ENCODE assay signal across 8 cellular contexts in the genomic region with DNA sequence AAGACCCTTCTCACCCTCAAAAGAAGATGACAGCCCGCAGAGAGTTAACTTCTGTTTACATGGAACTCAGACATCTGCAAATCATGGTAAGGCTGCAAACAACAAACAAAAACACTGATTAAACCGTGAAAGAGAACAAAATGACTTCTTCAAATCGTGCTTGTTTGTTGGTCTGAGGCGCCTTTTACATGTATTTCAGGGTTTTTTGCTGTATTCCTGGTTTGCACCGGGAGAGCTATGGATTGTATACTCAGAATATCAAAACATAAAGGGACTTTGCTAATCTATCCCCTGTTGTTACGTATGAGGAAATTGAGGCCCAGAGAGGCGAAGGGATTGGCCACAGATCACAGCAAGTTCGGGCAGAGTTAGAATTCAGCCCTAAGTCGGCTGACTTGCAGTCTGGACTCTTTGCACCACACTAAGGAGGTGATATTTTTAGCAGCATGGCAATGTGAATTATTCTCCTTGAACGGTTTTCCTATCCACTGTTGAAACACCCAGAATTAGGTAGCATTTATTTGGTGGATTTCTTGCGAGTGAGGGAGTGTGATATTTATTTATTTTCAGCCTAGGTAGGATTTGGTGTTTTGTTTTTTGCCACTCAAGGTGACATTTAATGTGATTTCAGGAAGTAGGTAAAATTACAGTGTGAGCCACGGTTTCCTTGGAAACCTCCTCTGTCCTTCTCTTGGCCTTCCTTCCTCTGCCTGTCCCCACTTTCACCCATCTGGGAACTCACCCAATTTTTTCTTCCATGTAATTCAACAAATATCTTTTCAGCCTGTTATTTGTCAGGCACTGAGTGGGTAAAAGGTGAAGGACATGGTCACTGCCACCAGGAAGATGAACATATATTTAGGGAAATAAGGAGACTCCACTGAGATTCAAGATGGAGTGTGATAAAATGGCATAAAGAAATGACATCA. TPM values are rescaled to one million over a fixed set of nuclear protein-coding genes. Genes with fewer than 3 reads are reported as not detected.
A peak's percentile ranks its signal among the peaks of the same experiment; 100 is the strongest.
DNase-seq lines count a peak whose midpoint lies in the region; ATAC-seq and TF ChIP-seq lines count a peak whose summit lies in the region.

No MANE protein-coding gene starts in this region.

- peak overlapping the region; percentile 94 for H3K27ac Mint-ChIP-seq in activated CD4-positive, alpha-beta memory T cell treated with anti-CD3 and anti-CD28 coated beads for 36 hours
- peak overlapping the region; percentile 70 for H3K27ac Mint-ChIP-seq in neural progenitor cell

- ATAC-seq in HG03159 (IDR thresholded peaks at IDR 0.05; ENCODE audit: unreplicated experiment) = no peak

- peaks cover 30% of the 10 kb centered on the region for H4K20me1 ChIP-seq in neural progenitor cell (ENCODE audit: low read depth)

- H3K4me1 Mint-ChIP-seq in activated CD4-positive, alpha-beta memory T cell treated with anti-CD3 and anti-CD28 coated beads for 36 hours (ENCODE audit: low read depth) = peaks cover 56% of the 10 kb centered on the region
- peaks cover 40% of the 10 kb centered on the region for H3K4me1 Mint-ChIP-seq in neural progenitor cell

- no peaks in the 10 kb centered on the region for H3K9me3 Mint-ChIP-seq in activated CD4-positive, alpha-beta memory T cell treated with anti-CD3 and anti-CD28 coated beads for 36 hours
- H3K9me3 Mint-ChIP-seq in neural progenitor cell = no peaks in the 10 kb centered on the region

- peak overlapping the region; percentile 80 for H3K4me3 ChIP-seq in neural progenitor cell

- H3K9me3 ChIP-seq in neural progenitor cell (ENCODE audit: low read depth) = no peaks in the 10 kb centered on the region

- H3K27me3 Mint-ChIP-seq in activated CD4-positive, alpha-beta memory T cell treated with anti-CD3 and anti-CD28 coated beads for 36 hours = no peaks in the 10 kb centered on the region
- peaks cover 4% of the 10 kb centered on the region for H3K27me3 Mint-ChIP-seq in neural progenitor cell (ENCODE audit: insufficient read depth, low read depth)

- H3K79me2 ChIP-seq in neural progenitor cell (ENCODE audit: low read depth) = peaks cover 81% of the 10 kb centered on the region

- peak overlapping the region; percentile 90 for H2AFZ ChIP-seq in neural progenitor cell (replicated peaks)

- H3F3A ChIP-seq in neural progenitor cell (ENCODE audit: low read depth) = peaks cover 27% of the 10 kb centered on the region

- DNase-seq in DMS53 treated with DMSO at 0.1 percent for 48 hours (lab: John Stamatoyannopoulos, UW; ENCODE audit: unreplicated experiment) (peak; percentile 30), Kasumi-1 (lab: John Stamatoyannopoulos, UW) (peak; percentile 17 to 23), fibroblast of gingiva (ENCODE audit: low read depth) (peak; percentile 53), neural progenitor cell (ENCODE audit: low spot score) (no peak), DMS153 treated with DMSO at 0.1 percent for 48 hours (lab: John Stamatoyannopoulos, UW; ENCODE audit: unreplicated experiment) (no peak), NCI-H2107 (lab: John Stamatoyannopoulos, UW) (no peak)
- DNase-seq in activated CD4-positive, alpha-beta memory T cell treated with anti-CD3 and anti-CD28 coated beads for 36 hours = peak; percentile 37

- peaks cover 2% of the 10 kb centered on the region for H3K36me3 Mint-ChIP-seq in activated CD4-positive, alpha-beta memory T cell treated with anti-CD3 and anti-CD28 coated beads for 36 hours
- peaks cover 2% of the 10 kb centered on the region for H3K36me3 Mint-ChIP-seq in neural progenitor cell

- intact Hi-C loops in activated CD4-positive, alpha-beta memory T cell treated with anti-CD3 and anti-CD28 coated beads for 36 hours (cut with micrococcal nuclease) = loop anchor here (1.0 to 10.0 kb wide), 7 partner anchors 70 to 773 kb away; a partner anchor contains a TSS

- POLR2A ChIA-PET in activated CD4-positive, alpha-beta memory T cell treated with anti-CD3 and anti-CD28 coated beads for 36 hours (lab: Charles Lee) = interaction anchor here (0.6 to 1.3 kb wide), 3 partner anchors 68 to 1119 kb away, joined by 3 to 6 read pairs (median 5); no protein-coding TSS in a partner anchor

- TF ChIP-seq CTCF in neural progenitor cell (IDR thresholded peaks at IDR 0.05) = no peak

- H3K27me3 ChIP-seq in neural progenitor cell = no peaks in the 10 kb centered on the region

- peak overlapping the region; percentile 34 for H3K9ac ChIP-seq in neural progenitor cell

- H3K27ac ChIP-seq in neural progenitor cell = no peak overlapping the region

- CTCF ChIA-PET in activated CD4-positive, alpha-beta memory T cell treated with anti-CD3 and anti-CD28 coated beads for 36 hours (lab: Charles Lee) = interaction anchor here (1.0 kb wide), 1 partner anchor 105 kb away, joined by 3 read pairs; no protein-coding TSS in a partner anchor

- peaks cover 24% of the 10 kb centered on the region for H3K4me1 ChIP-seq in neural progenitor cell

- H3K4me3 Mint-ChIP-seq in activated CD4-positive, alpha-beta memory T cell treated with anti-CD3 and anti-CD28 coated beads for 36 hours = peak overlapping the region; percentile 89
- peak overlapping the region; percentile 95 for H3K4me3 Mint-ChIP-seq in neural progenitor cell

- H3K36me3 ChIP-seq in neural progenitor cell = no peaks in the 10 kb centered on the region

- H3K4me2 ChIP-seq in neural progenitor cell = peak overlapping the region; percentile 91

RNA-seq across cellular contexts. Expression of a gene that starts 1.0 kb away (rescaled TPM):
- 10 to 100 TPM; 29.5 to 31.1 TPM for total RNA-seq in activated CD4-positive, alpha-beta memory T cell treated with anti-CD3 and anti-CD28 coated beads for 36 hours
- total RNA-seq in neural progenitor cell (ENCODE audit: low replicate concordance) = 44.1 and 52.6 TPM in 2 replicates

RNA-seq across cellular contexts. Expression of a gene that starts 4.2 kb away (rescaled TPM):
- 10 to 100 TPM; 47.1 to 50.6 TPM for total RNA-seq in activated CD4-positive, alpha-beta memory T cell treated with anti-CD3 and anti-CD28 coated beads for 36 hours
- 56.1 and 63.3 TPM in 2 replicates for total RNA-seq in neural progenitor cell (ENCODE audit: low replicate concordance)

Comparison
In these comparisons a context has a peak if more than half of its experiments do, and no peak if none do; other contexts are left out.
1. DNase-seq: peak in DMS53 treated with DMSO at 0.1 percent for 48 hours (single experiment), Kasumi-1 (2 of 2), activated CD4-positive, alpha-beta memory T cell treated with anti-CD3 and anti-CD28 coated beads for 36 hours (single experiment) and fibroblast of gingiva (single experiment); none in neural progenitor cell (single experiment), DMS153 treated with DMSO at 0.1 percent for 48 hours (single experiment) and NCI-H2107 (single experiment).